8 cellular contexts compared by ENCODE assay signal in the genomic region with DNA sequence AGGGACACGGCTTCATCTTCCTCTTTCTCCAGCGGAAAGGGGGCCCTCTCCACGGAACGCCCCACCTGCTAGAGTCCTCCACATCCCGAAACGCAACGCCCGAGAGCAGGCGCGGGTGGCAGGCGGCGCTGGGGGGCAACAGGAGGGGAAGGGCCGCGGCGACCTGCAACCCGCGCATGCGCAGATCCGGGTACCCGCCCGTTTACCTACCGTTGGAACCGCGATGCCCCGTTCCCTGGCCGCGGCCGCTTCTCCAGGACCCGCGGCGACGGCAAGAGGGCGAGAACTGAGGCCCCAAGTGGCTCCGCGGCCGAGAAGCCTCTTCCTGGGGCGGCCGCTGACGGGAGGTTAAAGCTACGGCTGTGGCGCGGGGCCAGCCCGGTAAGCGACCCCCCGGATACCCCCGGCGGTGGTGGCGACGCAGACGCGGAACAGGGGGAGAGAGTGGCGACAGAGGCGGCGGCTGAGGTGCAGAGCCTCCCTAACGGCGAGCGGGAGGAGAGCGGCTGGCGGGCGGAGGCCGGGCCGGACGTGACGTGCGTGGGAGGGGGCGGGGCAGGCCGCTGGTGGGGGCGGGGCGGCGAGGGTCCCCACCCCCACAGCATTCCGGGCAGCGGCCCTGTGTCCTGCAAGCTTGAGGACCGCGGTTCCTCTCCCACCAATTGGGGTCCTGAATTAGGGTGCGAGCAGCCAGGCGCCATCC. TPM values are rescaled to one million over a fixed set of nuclear protein-coding genes. Genes with fewer than 3 reads are reported as not detected.
DNase-seq lines count a peak whose midpoint lies in the region; ATAC-seq and TF ChIP-seq lines count a peak whose summit lies in the region.

A gene (minus strand): TSS at position 508 of the 703 bp plus-strand sequence. CDS start 13,968 bp downstream, outside the sequence.

- H3K27ac Mint-ChIP-seq in IgD-negative memory B cell: peak within 1 kb of the TSS; percentile 95 to 99 (median 97)
- peak within 1 kb of the TSS; percentile 91 to 99 (median 98) for H3K27ac Mint-ChIP-seq in nephron
- peak within 1 kb of the TSS; percentile 89 to 99 for H3K27ac Mint-ChIP-seq in stimulated activated naive CD8-positive, alpha-beta T cell treated with anti-CD3 and anti-CD28 coated beads, Interleukin-15, amount 100 ng/mL, for 72 hours

- ATAC-seq in GM21619 (IDR thresholded peaks at IDR 0.05; ENCODE audit: unreplicated experiment): peak; percentile 50
- ATAC-seq in stimulated activated naive CD8-positive, alpha-beta T cell treated with anti-CD3 and anti-CD28 coated beads, Interleukin-15, amount 100 ng/mL, for 72 hours: peak; percentile 88

- POLR2A ChIA-PET in RWPE1 (lab: Yijun Ruan, JAX; ENCODE audit: low non-redundant PET): no interaction called here

- TF ChIP-seq CTCF in RWPE1 (conservative IDR thresholded peaks at IDR 0.05; ENCODE audit: low read depth) (no peak), fibroblast of mammary gland (conservative IDR thresholded peaks at IDR 0.05; ENCODE audit: control insufficient read depth, insufficient read depth, low read depth, low read length) (no peak), nephron (IDR thresholded peaks at IDR 0.05; ENCODE audit: unreplicated experiment in 3 of 3) (peak in 2 of 3 experiments; percentile 2 to 6)

- CTCF ChIA-PET in RWPE1 (lab: Yijun Ruan, JAX): interaction anchor here (0.9 to 5.3 kb wide), 2 partner anchors 36 to 101 kb away, joined by 5 to 60 read pairs; no protein-coding TSS in a partner anchor

- peak within 1 kb of the TSS; percentile 91 for H3K4me3 ChIP-seq in fibroblast of mammary gland (ENCODE audit: control insufficient read depth, low read depth, low read length)

- H3K9me3 Mint-ChIP-seq in IgD-negative memory B cell: no peaks in the 10 kb centered on the region
- no peaks in the 10 kb centered on the region for H3K9me3 Mint-ChIP-seq in nephron
- no peaks in the 10 kb centered on the region for H3K9me3 Mint-ChIP-seq in stimulated activated naive CD8-positive, alpha-beta T cell treated with anti-CD3 and anti-CD28 coated beads, Interleukin-15, amount 100 ng/mL, for 72 hours

- peaks cover 3% of the 10 kb centered on the region for H3K36me3 Mint-ChIP-seq in IgD-negative memory B cell
- peaks cover 13% of the 10 kb centered on the region for H3K36me3 Mint-ChIP-seq in nephron (ENCODE audit: low read depth)

- H3K27me3 Mint-ChIP-seq in IgD-negative memory B cell: peaks cover 2% of the 10 kb centered on the region
- no peaks in the 10 kb centered on the region for H3K27me3 Mint-ChIP-seq in nephron (ENCODE audit: low read depth)
- no peaks in the 10 kb centered on the region for H3K27me3 Mint-ChIP-seq in stimulated activated naive CD8-positive, alpha-beta T cell treated with anti-CD3 and anti-CD28 coated beads, Interleukin-15, amount 100 ng/mL, for 72 hours

- H3K4me1 Mint-ChIP-seq in IgD-negative memory B cell (peaks cover 44 to 46% (median 44%) of the 10 kb centered on the region in 3 donors), nephron (peaks cover 32% of the 10 kb centered on the region)
- H3K4me1 Mint-ChIP-seq in stimulated activated naive CD8-positive, alpha-beta T cell treated with anti-CD3 and anti-CD28 coated beads, Interleukin-15, amount 100 ng/mL, for 72 hours: peaks cover 64% of the 10 kb centered on the region

- H3K27ac ChIP-seq in RWPE1: peak within 1 kb of the TSS; percentile 98

- DNase-seq in DMS153 treated with DMSO at 0.1 percent for 48 hours (lab: John Stamatoyannopoulos, UW; ENCODE audit: unreplicated experiment) (peak; percentile 16), RWPE1 (ENCODE audit: low spot score) (peak; percentile 93), fibroblast of mammary gland (ENCODE audit: low read depth) (peak; percentile 45)
- peak; percentile 60 to 73 for DNase-seq in activated T-helper 1 cell treated with anti-CD3 and anti-CD28 coated beads, Interleukin-2, amount 50 U/mL, for 16 hours (ENCODE audit: low read depth in 1 of 2, low spot score in 1 of 2)
- DNase-seq in stimulated activated naive CD8-positive, alpha-beta T cell treated with anti-CD3 and anti-CD28 coated beads, Interleukin-15, amount 100 ng/mL, for 72 hours: peak; percentile 88 to 92

- H3K4me3 Mint-ChIP-seq in IgD-negative memory B cell (peak within 1 kb of the TSS; percentile 93 to 100 (median 99)), nephron (peak within 1 kb of the TSS; percentile 96 to 100 (median 99))
- peak within 1 kb of the TSS; percentile 90 to 97 for H3K4me3 Mint-ChIP-seq in stimulated activated naive CD8-positive, alpha-beta T cell treated with anti-CD3 and anti-CD28 coated beads, Interleukin-15, amount 100 ng/mL, for 72 hours

RNA-seq across cellular contexts. Expression of the gene that starts here (rescaled TPM):
- 34.2 TPM for polyA plus RNA-seq in IgD-negative memory B cell

Comparison
In these comparisons a context has a peak if more than half of its experiments do, and no peak if none do; other contexts are left out.
1. Peak in every context shown above with its lines: DNase-seq, ATAC-seq, H3K4me3 ChIP-seq and H3K27ac ChIP-seq.
2. DNase-seq: peak in every context shown above with its lines; median percentile 93 in RWPE1; 90 in stimulated activated naive CD8-positive, alpha-beta T cell treated with anti-CD3 and anti-CD28 coated beads, Interleukin-15, amount 100 ng/mL, for 72 hours; 66 in activated T-helper 1 cell treated with anti-CD3 and anti-CD28 coated beads, Interleukin-2, amount 50 U/mL, for 16 hours; 45 in fibroblast of mammary gland; 16 in DMS153 treated with DMSO at 0.1 percent for 48 hours.
3. CTCF ChIP-seq: peak in nephron (2 of 3); none in RWPE1 (single experiment) and fibroblast of mammary gland (single experiment).